In genomic region chr9:97591535-97591934, GRCh38 we compare ENCODE assay signal across 22 cellular contexts.
"Had no signal": no experiment of that assay in that cellular context is flagged by ENCODE, and none has a peak within 500 bp of the region (broad histone marks: within the 10 kb centered on the region; RNA-seq: fewer than 3 reads in every experiment).

No MANE protein-coding gene starts in this region.

- H3K27me3 ChIP-seq: dorsolateral prefrontal cortex, thyroid gland had no signal

- H3K4me3 ChIP-seq: dorsolateral prefrontal cortex, thyroid gland had no signal

- H3K4me1 ChIP-seq: parathyroid adenoma had no signal

- ATAC-seq: activated T-cell treated with anti-CD3 and anti-CD28 coated beads, Interleukin-2, amount 50 U/mL, for 72 hours; naive thymus-derived CD4-positive, alpha-beta T cell had no signal

- H3K9me3 Mint-ChIP-seq: activated T-cell treated with anti-CD3 and anti-CD28 coated beads, Interleukin-2, amount 50 U/mL, for 72 hours had no signal

- H3K4me1 Mint-ChIP-seq: immature natural killer cell had no signal

- H3K4me3 Mint-ChIP-seq: activated T-cell treated with anti-CD3 and anti-CD28 coated beads, Interleukin-2, amount 50 U/mL, for 72 hours; endodermal cell; immature natural killer cell; naive thymus-derived CD4-positive, alpha-beta T cell; T-helper 1 cell treated with Interleukin-12 subunit alpha and Interleukin-12 subunit beta and Interleukin-4 antibody, amounts not matched to agents 30 μg/mL and 1 μg/mL, for 36 hours had no signal

- H3K27ac Mint-ChIP-seq: activated T-cell treated with anti-CD3 and anti-CD28 coated beads, Interleukin-2, amount 50 U/mL, for 72 hours; endodermal cell; immature natural killer cell; naive thymus-derived CD4-positive, alpha-beta T cell; T-helper 1 cell treated with Interleukin-12 subunit alpha and Interleukin-12 subunit beta and Interleukin-4 antibody, amounts not matched to agents 30 μg/mL and 1 μg/mL, for 36 hours had no signal

- DNase-seq: activated CD4-positive, alpha-beta T cell treated with anti-CD3 and anti-CD28 coated beads for 1 hour; activated CD8-positive, alpha-beta memory T cell treated with anti-CD3 and anti-CD28 coated beads for 24 hours; activated CD8-positive, alpha-beta memory T cell treated with anti-CD3 and anti-CD28 coated beads, Interleukin-2, amount 50 U/mL, for 48 hours; activated effector memory CD4-positive, alpha-beta T cell treated with anti-CD3 and anti-CD28 coated beads, Interleukin-2, amount 50 U/mL, for 16 hours; activated naive CD4-positive, alpha-beta T cell treated with anti-CD3 and anti-CD28 coated beads, Interleukin-2, amount 50 U/mL, for 16 hours; activated T-cell treated with anti-CD3 and anti-CD28 coated beads, Interleukin-2, amount 50 U/mL, for 72 hours; dorsolateral prefrontal cortex; endodermal cell; foreskin fibroblast; immature natural killer cell; kidney glomerular epithelial cell; mesendoderm; naive thymus-derived CD4-positive, alpha-beta T cell; stimulated activated CD4-positive, alpha-beta T cell treated with anti-CD3 and anti-CD28 coated beads, Interleukin-12 subunit alpha, Interleukin-12 subunit beta, amount 100 ng/mL, for 4 hours; stimulated activated CD4-positive, alpha-beta T cell treated with anti-CD3 and anti-CD28 coated beads, Interleukin-1b, Interleukin-23, amount 100 ng/mL, for 48 hours; stimulated activated CD8-positive, alpha-beta memory T cell treated with anti-CD3 and anti-CD28 coated beads, Interleukin-4, amount 100 ng/mL, for 48 hours; stimulated activated naive CD4-positive, alpha-beta T cell; thyroid gland had no signal

- H3K27ac ChIP-seq: epithelial cell of prostate, parathyroid adenoma, thyroid gland, VCaP had no signal

- H3K9me3 ChIP-seq: thyroid gland had no signal
